Comparison of ENCODE assay signal across 1 cellular context in genomic region chr4:122873146-122873545, GRCh38.
TF ChIP-seq lines count a peak whose summit lies in the region.

No MANE protein-coding gene starts in this region.

TF ChIP-seq in A549, 52 proteins besides CTCF, POLR2A, EP300 and RAD21:
- TF ChIP-seq NPAS2 (CRISPR knock-in tag; IDR thresholded peaks at IDR 0.05; ENCODE audit: borderline replicate concordance) (no peak), KDM5A (IDR thresholded peaks at IDR 0.05) (no peak), ESRRA (IDR thresholded peaks at IDR 0.05; ENCODE audit: borderline replicate concordance, low read length) (no peak), FOSB (CRISPR knock-in tag; IDR thresholded peaks at IDR 0.05) (no peak), FOSL2 (IDR thresholded peaks at IDR 0.05) (no peak), FOSL2 (CRISPR knock-in tag; IDR thresholded peaks at IDR 0.05) (no peak), MAZ (IDR thresholded peaks at IDR 0.05; ENCODE audit: borderline replicate concordance, low read depth, low read length) (no peak), MAX (IDR thresholded peaks at IDR 0.05) (no peak), E2F6 (IDR thresholded peaks at IDR 0.05; ENCODE audit: borderline replicate concordance, low read depth) (no peak), MAFK (IDR thresholded peaks at IDR 0.05; ENCODE audit: partially characterized antibody) (no peak), CHD2 (IDR thresholded peaks at IDR 0.05; ENCODE audit: low read length, partially characterized antibody) (no peak), HES2 (IDR thresholded peaks at IDR 0.05) (no peak)
